ENCODE assay signal across 1 cellular context in the genomic region with DNA sequence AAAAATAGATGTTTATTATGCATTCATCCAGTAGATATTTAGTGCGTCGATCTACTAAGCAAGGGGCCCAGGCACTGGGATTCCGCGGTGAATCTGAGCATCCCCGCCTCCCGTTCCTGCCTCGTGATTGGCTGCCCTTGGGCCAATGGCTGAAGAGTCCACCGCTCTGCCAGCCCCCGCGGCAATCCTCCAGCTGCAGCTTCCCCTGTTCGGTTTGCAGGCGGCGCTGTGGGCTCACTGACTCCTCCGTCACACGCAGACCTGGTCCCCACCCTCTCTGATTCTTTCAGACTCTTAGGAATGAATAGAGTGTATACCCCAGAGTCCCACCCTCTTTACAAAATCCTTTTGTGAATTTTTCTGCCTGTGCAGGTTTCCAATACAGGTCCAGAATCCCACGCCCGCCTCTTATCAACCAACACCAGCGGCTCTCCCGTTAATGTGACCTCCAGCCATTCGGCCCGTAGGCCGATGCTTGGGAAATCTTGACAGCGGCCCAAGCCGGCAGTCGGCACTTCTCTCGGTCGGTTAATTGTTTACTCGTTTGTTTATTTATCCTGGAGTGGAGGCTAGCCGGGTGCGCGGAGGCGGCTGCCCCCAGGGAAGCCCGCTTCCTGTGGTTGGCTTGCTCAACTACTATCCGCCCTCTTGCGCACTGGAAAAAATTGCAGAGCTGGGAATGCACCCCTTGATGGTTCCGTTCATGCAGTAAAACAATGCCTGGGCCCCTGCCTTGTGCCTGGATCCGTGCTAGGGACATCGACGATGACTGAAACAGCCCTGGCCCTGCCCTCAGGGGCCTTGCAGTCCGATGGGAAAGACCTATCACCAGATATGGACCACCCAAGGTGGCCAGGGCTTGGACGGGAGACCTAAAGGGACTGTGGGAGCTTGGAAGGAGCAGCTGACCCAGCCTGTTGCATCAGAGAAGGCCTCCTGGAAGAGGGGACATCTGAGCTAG.
A peak's percentile ranks its signal among the peaks of the same experiment; 100 is the strongest.
TF ChIP-seq lines count a peak whose summit lies in the region.

No MANE protein-coding gene starts in this region.

TF ChIP-seq in HepG2, 621 proteins besides CTCF, POLR2A, EP300 and RAD21 (continued from another document and continues in another):
- TF ChIP-seq ZNF746 (CRISPR knock-in tag; IDR thresholded peaks at IDR 0.05), result 0 out of 2 replicates have a peak, but pooled peaks have one; percentile 13
- TF ChIP-seq, protein P1, sequence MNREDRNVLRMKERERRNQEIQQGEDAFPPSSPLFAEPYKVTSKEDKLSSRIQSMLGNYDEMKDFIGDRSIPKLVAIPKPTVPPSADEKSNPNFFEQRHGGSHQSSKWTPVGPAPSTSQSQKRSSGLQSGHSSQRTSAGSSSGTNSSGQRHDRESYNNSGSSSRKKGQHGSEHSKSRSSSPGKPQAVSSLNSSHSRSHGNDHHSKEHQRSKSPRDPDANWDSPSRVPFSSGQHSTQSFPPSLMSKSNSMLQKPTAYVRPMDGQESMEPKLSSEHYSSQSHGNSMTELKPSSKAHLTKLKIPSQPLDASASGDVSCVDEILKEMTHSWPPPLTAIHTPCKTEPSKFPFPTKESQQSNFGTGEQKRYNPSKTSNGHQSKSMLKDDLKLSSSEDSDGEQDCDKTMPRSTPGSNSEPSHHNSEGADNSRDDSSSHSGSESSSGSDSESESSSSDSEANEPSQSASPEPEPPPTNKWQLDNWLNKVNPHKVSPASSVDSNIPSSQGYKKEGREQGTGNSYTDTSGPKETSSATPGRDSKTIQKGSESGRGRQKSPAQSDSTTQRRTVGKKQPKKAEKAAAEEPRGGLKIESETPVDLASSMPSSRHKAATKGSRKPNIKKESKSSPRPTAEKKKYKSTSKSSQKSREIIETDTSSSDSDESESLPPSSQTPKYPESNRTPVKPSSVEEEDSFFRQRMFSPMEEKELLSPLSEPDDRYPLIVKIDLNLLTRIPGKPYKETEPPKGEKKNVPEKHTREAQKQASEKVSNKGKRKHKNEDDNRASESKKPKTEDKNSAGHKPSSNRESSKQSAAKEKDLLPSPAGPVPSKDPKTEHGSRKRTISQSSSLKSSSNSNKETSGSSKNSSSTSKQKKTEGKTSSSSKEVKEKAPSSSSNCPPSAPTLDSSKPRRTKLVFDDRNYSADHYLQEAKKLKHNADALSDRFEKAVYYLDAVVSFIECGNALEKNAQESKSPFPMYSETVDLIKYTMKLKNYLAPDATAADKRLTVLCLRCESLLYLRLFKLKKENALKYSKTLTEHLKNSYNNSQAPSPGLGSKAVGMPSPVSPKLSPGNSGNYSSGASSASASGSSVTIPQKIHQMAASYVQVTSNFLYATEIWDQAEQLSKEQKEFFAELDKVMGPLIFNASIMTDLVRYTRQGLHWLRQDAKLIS (CRISPR knock-in tag; IDR thresholded peaks at IDR 0.05), result no peak
- TF ChIP-seq RORA (CRISPR knock-in tag; IDR thresholded peaks at IDR 0.05), result no peak
- TF ChIP-seq NR2F2 (IDR thresholded peaks at IDR 0.05; ENCODE audit: borderline replicate concordance, low read depth), result no peak
- TF ChIP-seq ZNF432 (CRISPR knock-in tag; IDR thresholded peaks at IDR 0.05; ENCODE audit: borderline replicate concordance), result no peak
- TF ChIP-seq DMAP1 (CRISPR knock-in tag; IDR thresholded peaks at IDR 0.05), result peak; percentile 34; the same call in 1 of the 2 replicates
- no peak for TF ChIP-seq ZNF678 (CRISPR knock-in tag; IDR thresholded peaks at IDR 0.05)
- TF ChIP-seq SMC3 (IDR thresholded peaks at IDR 0.05; ENCODE audit: low read length), result peak; percentile 46
- peak; percentile 84 for TF ChIP-seq NFYB (CRISPR knock-in tag; IDR thresholded peaks at IDR 0.05)
- TF ChIP-seq ZNF780A (CRISPR knock-in tag; IDR thresholded peaks at IDR 0.05), result no peak
- 0 out of 2 replicates have a peak, but pooled peaks have one; percentile 42 for TF ChIP-seq ZNF644 (CRISPR knock-in tag; IDR thresholded peaks at IDR 0.05; ENCODE audit: low read depth)
- TF ChIP-seq NKX3-1 (CRISPR knock-in tag; IDR thresholded peaks at IDR 0.05), result 0 out of 2 replicates have a peak, but pooled peaks have one; percentile 22
- TF ChIP-seq NONO (IDR thresholded peaks at IDR 0.05), result no peak
- TF ChIP-seq NONO (CRISPR knock-in tag; conservative IDR thresholded peaks at IDR 0.05), result peak; percentile 60; the same call in 1 of the 2 replicates
- TF ChIP-seq ZNF24 (IDR thresholded peaks at IDR 0.05), result no peak
- no peak for TF ChIP-seq CBX1 (IDR thresholded peaks at IDR 0.05; ENCODE audit: low read depth)
- TF ChIP-seq NCOA5 (CRISPR knock-in tag; IDR thresholded peaks at IDR 0.05), result no peak
- peak; percentile 59; the same call in 1 of the 2 replicates for TF ChIP-seq ZNF350 (CRISPR knock-in tag; IDR thresholded peaks at IDR 0.05; ENCODE audit: borderline replicate concordance, low read depth)
- TF ChIP-seq YEATS2 (CRISPR knock-in tag; IDR thresholded peaks at IDR 0.05; ENCODE audit: borderline replicate concordance), result peak; percentile 61; the same call in 1 of the 2 replicates
- TF ChIP-seq HDAC1 (CRISPR knock-in tag; IDR thresholded peaks at IDR 0.05), result peak; percentile 59
- TF ChIP-seq CAMTA2 (CRISPR knock-in tag; IDR thresholded peaks at IDR 0.05; ENCODE audit: borderline replicate concordance), result no peak
- TF ChIP-seq AGO1 (IDR thresholded peaks at IDR 0.05; ENCODE audit: low read depth, low read length, poor library complexity, severe bottlenecking), result peak; percentile 58
- TF ChIP-seq, protein P2, sequence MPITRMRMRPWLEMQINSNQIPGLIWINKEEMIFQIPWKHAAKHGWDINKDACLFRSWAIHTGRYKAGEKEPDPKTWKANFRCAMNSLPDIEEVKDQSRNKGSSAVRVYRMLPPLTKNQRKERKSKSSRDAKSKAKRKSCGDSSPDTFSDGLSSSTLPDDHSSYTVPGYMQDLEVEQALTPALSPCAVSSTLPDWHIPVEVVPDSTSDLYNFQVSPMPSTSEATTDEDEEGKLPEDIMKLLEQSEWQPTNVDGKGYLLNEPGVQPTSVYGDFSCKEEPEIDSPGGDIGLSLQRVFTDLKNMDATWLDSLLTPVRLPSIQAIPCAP (CRISPR knock-in tag; IDR thresholded peaks at IDR 0.05; ENCODE audit: low read depth), result no peak
- 0 out of 2 replicates have a peak, but pooled peaks have one; percentile 35 for TF ChIP-seq ZNF12 (CRISPR knock-in tag; IDR thresholded peaks at IDR 0.05)
- TF ChIP-seq ARNT2 (CRISPR knock-in tag; IDR thresholded peaks at IDR 0.05; ENCODE audit: low read depth), result peak; percentile 30; the same call in 1 of the 2 replicates
- no peak for TF ChIP-seq CENPX (CRISPR knock-in tag; IDR thresholded peaks at IDR 0.05)
- no peak for TF ChIP-seq NFE2L1 (CRISPR knock-in tag; IDR thresholded peaks at IDR 0.05; ENCODE audit: borderline replicate concordance)
- no peak for TF ChIP-seq SCMH1 (CRISPR knock-in tag; IDR thresholded peaks at IDR 0.05; ENCODE audit: borderline replicate concordance)
- TF ChIP-seq SP2 (CRISPR knock-in tag; IDR thresholded peaks at IDR 0.05), result no peak
- TF ChIP-seq, protein P3, sequence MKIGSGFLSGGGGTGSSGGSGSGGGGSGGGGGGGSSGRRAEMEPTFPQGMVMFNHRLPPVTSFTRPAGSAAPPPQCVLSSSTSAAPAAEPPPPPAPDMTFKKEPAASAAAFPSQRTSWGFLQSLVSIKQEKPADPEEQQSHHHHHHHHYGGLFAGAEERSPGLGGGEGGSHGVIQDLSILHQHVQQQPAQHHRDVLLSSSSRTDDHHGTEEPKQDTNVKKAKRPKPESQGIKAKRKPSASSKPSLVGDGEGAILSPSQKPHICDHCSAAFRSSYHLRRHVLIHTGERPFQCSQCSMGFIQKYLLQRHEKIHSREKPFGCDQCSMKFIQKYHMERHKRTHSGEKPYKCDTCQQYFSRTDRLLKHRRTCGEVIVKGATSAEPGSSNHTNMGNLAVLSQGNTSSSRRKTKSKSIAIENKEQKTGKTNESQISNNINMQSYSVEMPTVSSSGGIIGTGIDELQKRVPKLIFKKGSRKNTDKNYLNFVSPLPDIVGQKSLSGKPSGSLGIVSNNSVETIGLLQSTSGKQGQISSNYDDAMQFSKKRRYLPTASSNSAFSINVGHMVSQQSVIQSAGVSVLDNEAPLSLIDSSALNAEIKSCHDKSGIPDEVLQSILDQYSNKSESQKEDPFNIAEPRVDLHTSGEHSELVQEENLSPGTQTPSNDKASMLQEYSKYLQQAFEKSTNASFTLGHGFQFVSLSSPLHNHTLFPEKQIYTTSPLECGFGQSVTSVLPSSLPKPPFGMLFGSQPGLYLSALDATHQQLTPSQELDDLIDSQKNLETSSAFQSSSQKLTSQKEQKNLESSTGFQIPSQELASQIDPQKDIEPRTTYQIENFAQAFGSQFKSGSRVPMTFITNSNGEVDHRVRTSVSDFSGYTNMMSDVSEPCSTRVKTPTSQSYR (CRISPR knock-in tag; IDR thresholded peaks at IDR 0.05; ENCODE audit: borderline replicate concordance), result no peak; the same call in 1 of the 2 replicates
- no peak for TF ChIP-seq ZNF33B (CRISPR knock-in tag; IDR thresholded peaks at IDR 0.05)
- TF ChIP-seq, protein P4, sequence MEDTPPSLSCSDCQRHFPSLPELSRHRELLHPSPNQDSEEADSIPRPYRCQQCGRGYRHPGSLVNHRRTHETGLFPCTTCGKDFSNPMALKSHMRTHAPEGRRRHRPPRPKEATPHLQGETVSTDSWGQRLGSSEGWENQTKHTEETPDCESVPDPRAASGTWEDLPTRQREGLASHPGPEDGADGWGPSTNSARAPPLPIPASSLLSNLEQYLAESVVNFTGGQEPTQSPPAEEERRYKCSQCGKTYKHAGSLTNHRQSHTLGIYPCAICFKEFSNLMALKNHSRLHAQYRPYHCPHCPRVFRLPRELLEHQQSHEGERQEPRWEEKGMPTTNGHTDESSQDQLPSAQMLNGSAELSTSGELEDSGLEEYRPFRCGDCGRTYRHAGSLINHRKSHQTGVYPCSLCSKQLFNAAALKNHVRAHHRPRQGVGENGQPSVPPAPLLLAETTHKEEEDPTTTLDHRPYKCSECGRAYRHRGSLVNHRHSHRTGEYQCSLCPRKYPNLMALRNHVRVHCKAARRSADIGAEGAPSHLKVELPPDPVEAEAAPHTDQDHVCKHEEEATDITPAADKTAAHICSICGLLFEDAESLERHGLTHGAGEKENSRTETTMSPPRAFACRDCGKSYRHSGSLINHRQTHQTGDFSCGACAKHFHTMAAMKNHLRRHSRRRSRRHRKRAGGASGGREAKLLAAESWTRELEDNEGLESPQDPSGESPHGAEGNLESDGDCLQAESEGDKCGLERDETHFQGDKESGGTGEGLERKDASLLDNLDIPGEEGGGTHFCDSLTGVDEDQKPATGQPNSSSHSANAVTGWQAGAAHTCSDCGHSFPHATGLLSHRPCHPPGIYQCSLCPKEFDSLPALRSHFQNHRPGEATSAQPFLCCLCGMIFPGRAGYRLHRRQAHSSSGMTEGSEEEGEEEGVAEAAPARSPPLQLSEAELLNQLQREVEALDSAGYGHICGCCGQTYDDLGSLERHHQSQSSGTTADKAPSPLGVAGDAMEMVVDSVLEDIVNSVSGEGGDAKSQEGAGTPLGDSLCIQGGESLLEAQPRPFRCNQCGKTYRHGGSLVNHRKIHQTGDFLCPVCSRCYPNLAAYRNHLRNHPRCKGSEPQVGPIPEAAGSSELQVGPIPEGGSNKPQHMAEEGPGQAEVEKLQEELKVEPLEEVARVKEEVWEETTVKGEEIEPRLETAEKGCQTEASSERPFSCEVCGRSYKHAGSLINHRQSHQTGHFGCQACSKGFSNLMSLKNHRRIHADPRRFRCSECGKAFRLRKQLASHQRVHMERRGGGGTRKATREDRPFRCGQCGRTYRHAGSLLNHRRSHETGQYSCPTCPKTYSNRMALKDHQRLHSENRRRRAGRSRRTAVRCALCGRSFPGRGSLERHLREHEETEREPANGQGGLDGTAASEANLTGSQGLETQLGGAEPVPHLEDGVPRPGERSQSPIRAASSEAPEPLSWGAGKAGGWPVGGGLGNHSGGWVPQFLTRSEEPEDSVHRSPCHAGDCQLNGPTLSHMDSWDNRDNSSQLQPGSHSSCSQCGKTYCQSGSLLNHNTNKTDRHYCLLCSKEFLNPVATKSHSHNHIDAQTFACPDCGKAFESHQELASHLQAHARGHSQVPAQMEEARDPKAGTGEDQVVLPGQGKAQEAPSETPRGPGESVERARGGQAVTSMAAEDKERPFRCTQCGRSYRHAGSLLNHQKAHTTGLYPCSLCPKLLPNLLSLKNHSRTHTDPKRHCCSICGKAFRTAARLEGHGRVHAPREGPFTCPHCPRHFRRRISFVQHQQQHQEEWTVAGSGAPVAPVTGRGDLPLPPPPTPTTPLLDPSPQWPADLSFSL (CRISPR knock-in tag; IDR thresholded peaks at IDR 0.05), result no peak
- no peak; the same call in 1 of the 2 replicates for TF ChIP-seq DPF2 (CRISPR knock-in tag; IDR thresholded peaks at IDR 0.05; ENCODE audit: borderline replicate concordance, low read depth)
- TF ChIP-seq JDP2 (CRISPR knock-in tag; IDR thresholded peaks at IDR 0.05; ENCODE audit: borderline replicate concordance), result no peak
- peak; percentile 62; the same call in 1 of the 2 replicates for TF ChIP-seq SRY (CRISPR knock-in tag; IDR thresholded peaks at IDR 0.05)
- TF ChIP-seq ZNF446 (CRISPR knock-in tag; IDR thresholded peaks at IDR 0.05), result no peak
- TF ChIP-seq ZFP41 (CRISPR knock-in tag; IDR thresholded peaks at IDR 0.05; ENCODE audit: borderline replicate concordance), result no peak
- no peak for TF ChIP-seq LCORL (IDR thresholded peaks at IDR 0.05)
- peak; percentile 65; the same call in 1 of the 2 replicates for TF ChIP-seq LCORL (CRISPR knock-in tag; IDR thresholded peaks at IDR 0.05)
- TF ChIP-seq HNF4G (IDR thresholded peaks at IDR 0.05; ENCODE audit: borderline replicate concordance, low read depth, low read length), result no peak
- TF ChIP-seq HNF4G (CRISPR knock-in tag; IDR thresholded peaks at IDR 0.05; ENCODE audit: borderline replicate concordance, low read depth), result no peak
- TF ChIP-seq, protein P5, sequence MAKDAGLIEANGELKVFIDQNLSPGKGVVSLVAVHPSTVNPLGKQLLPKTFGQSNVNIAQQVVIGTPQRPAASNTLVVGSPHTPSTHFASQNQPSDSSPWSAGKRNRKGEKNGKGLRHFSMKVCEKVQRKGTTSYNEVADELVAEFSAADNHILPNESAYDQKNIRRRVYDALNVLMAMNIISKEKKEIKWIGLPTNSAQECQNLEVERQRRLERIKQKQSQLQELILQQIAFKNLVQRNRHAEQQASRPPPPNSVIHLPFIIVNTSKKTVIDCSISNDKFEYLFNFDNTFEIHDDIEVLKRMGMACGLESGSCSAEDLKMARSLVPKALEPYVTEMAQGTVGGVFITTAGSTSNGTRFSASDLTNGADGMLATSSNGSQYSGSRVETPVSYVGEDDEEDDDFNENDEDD (CRISPR knock-in tag; IDR thresholded peaks at IDR 0.05; ENCODE audit: borderline replicate concordance), result peak; percentile 80
- no peak for TF ChIP-seq ZNF790 (CRISPR knock-in tag; IDR thresholded peaks at IDR 0.05; ENCODE audit: borderline replicate concordance)
- TF ChIP-seq RBFOX2 (IDR thresholded peaks at IDR 0.05; ENCODE audit: low read depth, low read length), result no peak
- TF ChIP-seq, protein P6, sequence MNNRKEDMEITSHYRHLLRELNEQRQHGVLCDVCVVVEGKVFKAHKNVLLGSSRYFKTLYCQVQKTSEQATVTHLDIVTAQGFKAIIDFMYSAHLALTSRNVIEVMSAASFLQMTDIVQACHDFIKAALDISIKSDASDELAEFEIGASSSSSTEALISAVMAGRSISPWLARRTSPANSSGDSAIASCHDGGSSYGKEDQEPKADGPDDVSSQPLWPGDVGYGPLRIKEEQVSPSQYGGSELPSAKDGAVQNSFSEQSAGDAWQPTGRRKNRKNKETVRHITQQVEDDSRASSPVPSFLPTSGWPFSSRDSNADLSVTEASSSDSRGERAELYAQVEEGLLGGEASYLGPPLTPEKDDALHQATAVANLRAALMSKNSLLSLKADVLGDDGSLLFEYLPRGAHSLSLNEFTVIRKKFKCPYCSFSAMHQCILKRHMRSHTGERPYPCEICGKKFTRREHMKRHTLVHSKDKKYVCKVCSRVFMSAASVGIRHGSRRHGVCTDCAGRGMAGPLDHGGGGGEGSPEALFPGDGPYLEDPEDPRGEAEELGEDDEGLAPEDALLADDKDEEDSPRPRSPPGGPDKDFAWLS (CRISPR knock-in tag; IDR thresholded peaks at IDR 0.05; ENCODE audit: borderline replicate concordance), result no peak
- no peak for TF ChIP-seq ZNF773 (CRISPR knock-in tag; IDR thresholded peaks at IDR 0.05; ENCODE audit: borderline replicate concordance)
- TF ChIP-seq PHF20 (CRISPR knock-in tag; IDR thresholded peaks at IDR 0.05), result 0 out of 2 replicates have a peak, but pooled peaks have one; percentile 21
